ENCODE assay signal across 1 cellular context in genomic region chr2:164840458-164840929, GRCh38.
TF ChIP-seq lines count a peak whose summit lies in the region.

No MANE protein-coding gene starts in this region.

TF ChIP-seq in HepG2, 621 proteins besides CTCF, POLR2A, EP300 and RAD21 (continued from another document and continues in another):
- TF ChIP-seq STAT6 (CRISPR knock-in tag; IDR thresholded peaks at IDR 0.05; ENCODE audit: borderline replicate concordance) (0 out of 2 replicates have a peak, but pooled peaks have one; percentile 85), MEIS2 (CRISPR knock-in tag; IDR thresholded peaks at IDR 0.05) (peak; percentile 82), ZNF431 (CRISPR knock-in tag; IDR thresholded peaks at IDR 0.05; ENCODE audit: borderline replicate concordance, low read depth) (peak; percentile 40; the same call in 1 of the 2 replicates), ZBTB39 (CRISPR knock-in tag; IDR thresholded peaks at IDR 0.05) (0 out of 2 replicates have a peak, but pooled peaks have one; percentile 31), RBFOX2 (IDR thresholded peaks at IDR 0.05; ENCODE audit: low read depth, low read length) (no peak), ZNF607 (CRISPR knock-in tag; IDR thresholded peaks at IDR 0.05; ENCODE audit: borderline replicate concordance) (no peak), GRHL1 (CRISPR knock-in tag; conservative IDR thresholded peaks at IDR 0.05) (no peak), BRD4 (CRISPR knock-in tag; IDR thresholded peaks at IDR 0.05) (no peak), SNAPC5 (CRISPR knock-in tag; IDR thresholded peaks at IDR 0.05; ENCODE audit: borderline replicate concordance) (0 out of 2 replicates have a peak, but pooled peaks have one; percentile 22), ZMYM3 (CRISPR knock-in tag; IDR thresholded peaks at IDR 0.05) (peak; percentile 35; the same call in 1 of the 2 replicates), KDM2A (CRISPR knock-in tag; IDR thresholded peaks at IDR 0.05; ENCODE audit: borderline replicate concordance, low read depth) (peak; percentile 46; the same call in 1 of the 2 replicates), TBX3 (IDR thresholded peaks at IDR 0.05; ENCODE audit: borderline replicate concordance) (peak; percentile 5; the same call in 1 of the 2 replicates), ZBTB34 (CRISPR knock-in tag; IDR thresholded peaks at IDR 0.05) (peak; percentile 27; the same call in 1 of the 2 replicates), RXRB (CRISPR knock-in tag; IDR thresholded peaks at IDR 0.05; ENCODE audit: borderline replicate concordance) (peak; percentile 71), FOXA3 (CRISPR knock-in tag; IDR thresholded peaks at IDR 0.05) (peak; percentile 65; the same call in 1 of the 2 replicates), ZNF274 (CRISPR knock-in tag; IDR thresholded peaks at IDR 0.05) (no peak; the same call in 1 of the 2 replicates), THRA (CRISPR knock-in tag; IDR thresholded peaks at IDR 0.05; ENCODE audit: borderline replicate concordance) (peak; percentile 53; the same call in 1 of the 2 replicates), ZNF839 (CRISPR knock-in tag; IDR thresholded peaks at IDR 0.05; ENCODE audit: borderline replicate concordance) (no peak), SPEN (CRISPR knock-in tag; IDR thresholded peaks at IDR 0.05; ENCODE audit: low read depth) (no peak), SETDB1 (CRISPR knock-in tag; IDR thresholded peaks at IDR 0.05; ENCODE audit: borderline replicate concordance) (no peak), KAT8 (CRISPR knock-in tag; IDR thresholded peaks at IDR 0.05) (0 out of 2 replicates have a peak, but pooled peaks have one; percentile 45), ZFP82 (CRISPR knock-in tag; IDR thresholded peaks at IDR 0.05; ENCODE audit: borderline replicate concordance) (peak; percentile 85; the same call in 1 of the 2 replicates), POLR2G (IDR thresholded peaks at IDR 0.05; ENCODE audit: low read depth, low read length) (peak; percentile 74), IRF9 (CRISPR knock-in tag; IDR thresholded peaks at IDR 0.05; ENCODE audit: borderline replicate concordance) (peak; percentile 25; the same call in 1 of the 2 replicates), TBX2 (CRISPR knock-in tag; IDR thresholded peaks at IDR 0.05; ENCODE audit: borderline replicate concordance) (peak; percentile 85), KMT2A (CRISPR knock-in tag; IDR thresholded peaks at IDR 0.05) (peak; percentile 87), TGIF2 (CRISPR knock-in tag; IDR thresholded peaks at IDR 0.05) (peak; percentile 100), MYNN (CRISPR knock-in tag; IDR thresholded peaks at IDR 0.05; ENCODE audit: low read depth) (no peak), ZKSCAN5 (CRISPR knock-in tag; IDR thresholded peaks at IDR 0.05) (0 out of 2 replicates have a peak, but pooled peaks have one; percentile 50), ZNF468 (CRISPR knock-in tag; IDR thresholded peaks at IDR 0.05) (no peak)
- TF ChIP-seq, protein P1, sequence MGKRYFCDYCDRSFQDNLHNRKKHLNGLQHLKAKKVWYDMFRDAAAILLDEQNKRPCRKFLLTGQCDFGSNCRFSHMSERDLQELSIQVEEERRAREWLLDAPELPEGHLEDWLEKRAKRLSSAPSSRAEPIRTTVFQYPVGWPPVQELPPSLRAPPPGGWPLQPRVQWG (CRISPR knock-in tag; IDR thresholded peaks at IDR 0.05; ENCODE audit: borderline replicate concordance, low read depth), result no peak
- TF ChIP-seq, protein P2, sequence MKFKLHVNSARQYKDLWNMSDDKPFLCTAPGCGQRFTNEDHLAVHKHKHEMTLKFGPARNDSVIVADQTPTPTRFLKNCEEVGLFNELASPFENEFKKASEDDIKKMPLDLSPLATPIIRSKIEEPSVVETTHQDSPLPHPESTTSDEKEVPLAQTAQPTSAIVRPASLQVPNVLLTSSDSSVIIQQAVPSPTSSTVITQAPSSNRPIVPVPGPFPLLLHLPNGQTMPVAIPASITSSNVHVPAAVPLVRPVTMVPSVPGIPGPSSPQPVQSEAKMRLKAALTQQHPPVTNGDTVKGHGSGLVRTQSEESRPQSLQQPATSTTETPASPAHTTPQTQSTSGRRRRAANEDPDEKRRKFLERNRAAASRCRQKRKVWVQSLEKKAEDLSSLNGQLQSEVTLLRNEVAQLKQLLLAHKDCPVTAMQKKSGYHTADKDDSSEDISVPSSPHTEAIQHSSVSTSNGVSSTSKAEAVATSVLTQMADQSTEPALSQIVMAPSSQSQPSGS (CRISPR knock-in tag; IDR thresholded peaks at IDR 0.05), result peak; percentile 84
- TF ChIP-seq, protein P3, sequence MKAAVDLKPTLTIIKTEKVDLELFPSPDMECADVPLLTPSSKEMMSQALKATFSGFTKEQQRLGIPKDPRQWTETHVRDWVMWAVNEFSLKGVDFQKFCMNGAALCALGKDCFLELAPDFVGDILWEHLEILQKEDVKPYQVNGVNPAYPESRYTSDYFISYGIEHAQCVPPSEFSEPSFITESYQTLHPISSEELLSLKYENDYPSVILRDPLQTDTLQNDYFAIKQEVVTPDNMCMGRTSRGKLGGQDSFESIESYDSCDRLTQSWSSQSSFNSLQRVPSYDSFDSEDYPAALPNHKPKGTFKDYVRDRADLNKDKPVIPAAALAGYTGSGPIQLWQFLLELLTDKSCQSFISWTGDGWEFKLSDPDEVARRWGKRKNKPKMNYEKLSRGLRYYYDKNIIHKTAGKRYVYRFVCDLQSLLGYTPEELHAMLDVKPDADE (CRISPR knock-in tag; IDR thresholded peaks at IDR 0.05), result no peak
- TF ChIP-seq, protein P4, sequence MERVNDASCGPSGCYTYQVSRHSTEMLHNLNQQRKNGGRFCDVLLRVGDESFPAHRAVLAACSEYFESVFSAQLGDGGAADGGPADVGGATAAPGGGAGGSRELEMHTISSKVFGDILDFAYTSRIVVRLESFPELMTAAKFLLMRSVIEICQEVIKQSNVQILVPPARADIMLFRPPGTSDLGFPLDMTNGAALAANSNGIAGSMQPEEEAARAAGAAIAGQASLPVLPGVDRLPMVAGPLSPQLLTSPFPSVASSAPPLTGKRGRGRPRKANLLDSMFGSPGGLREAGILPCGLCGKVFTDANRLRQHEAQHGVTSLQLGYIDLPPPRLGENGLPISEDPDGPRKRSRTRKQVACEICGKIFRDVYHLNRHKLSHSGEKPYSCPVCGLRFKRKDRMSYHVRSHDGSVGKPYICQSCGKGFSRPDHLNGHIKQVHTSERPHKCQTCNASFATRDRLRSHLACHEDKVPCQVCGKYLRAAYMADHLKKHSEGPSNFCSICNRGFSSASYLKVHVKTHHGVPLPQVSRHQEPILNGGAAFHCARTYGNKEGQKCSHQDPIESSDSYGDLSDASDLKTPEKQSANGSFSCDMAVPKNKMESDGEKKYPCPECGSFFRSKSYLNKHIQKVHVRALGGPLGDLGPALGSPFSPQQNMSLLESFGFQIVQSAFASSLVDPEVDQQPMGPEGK (CRISPR knock-in tag; IDR thresholded peaks at IDR 0.05), result peak; percentile 84
- TF ChIP-seq, protein P5, sequence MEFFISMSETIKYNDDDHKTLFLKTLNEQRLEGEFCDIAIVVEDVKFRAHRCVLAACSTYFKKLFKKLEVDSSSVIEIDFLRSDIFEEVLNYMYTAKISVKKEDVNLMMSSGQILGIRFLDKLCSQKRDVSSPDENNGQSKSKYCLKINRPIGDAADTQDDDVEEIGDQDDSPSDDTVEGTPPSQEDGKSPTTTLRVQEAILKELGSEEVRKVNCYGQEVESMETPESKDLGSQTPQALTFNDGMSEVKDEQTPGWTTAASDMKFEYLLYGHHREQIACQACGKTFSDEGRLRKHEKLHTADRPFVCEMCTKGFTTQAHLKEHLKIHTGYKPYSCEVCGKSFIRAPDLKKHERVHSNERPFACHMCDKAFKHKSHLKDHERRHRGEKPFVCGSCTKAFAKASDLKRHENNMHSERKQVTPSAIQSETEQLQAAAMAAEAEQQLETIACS (CRISPR knock-in tag; IDR thresholded peaks at IDR 0.05), result peak; percentile 91
- TF ChIP-seq, protein P6, sequence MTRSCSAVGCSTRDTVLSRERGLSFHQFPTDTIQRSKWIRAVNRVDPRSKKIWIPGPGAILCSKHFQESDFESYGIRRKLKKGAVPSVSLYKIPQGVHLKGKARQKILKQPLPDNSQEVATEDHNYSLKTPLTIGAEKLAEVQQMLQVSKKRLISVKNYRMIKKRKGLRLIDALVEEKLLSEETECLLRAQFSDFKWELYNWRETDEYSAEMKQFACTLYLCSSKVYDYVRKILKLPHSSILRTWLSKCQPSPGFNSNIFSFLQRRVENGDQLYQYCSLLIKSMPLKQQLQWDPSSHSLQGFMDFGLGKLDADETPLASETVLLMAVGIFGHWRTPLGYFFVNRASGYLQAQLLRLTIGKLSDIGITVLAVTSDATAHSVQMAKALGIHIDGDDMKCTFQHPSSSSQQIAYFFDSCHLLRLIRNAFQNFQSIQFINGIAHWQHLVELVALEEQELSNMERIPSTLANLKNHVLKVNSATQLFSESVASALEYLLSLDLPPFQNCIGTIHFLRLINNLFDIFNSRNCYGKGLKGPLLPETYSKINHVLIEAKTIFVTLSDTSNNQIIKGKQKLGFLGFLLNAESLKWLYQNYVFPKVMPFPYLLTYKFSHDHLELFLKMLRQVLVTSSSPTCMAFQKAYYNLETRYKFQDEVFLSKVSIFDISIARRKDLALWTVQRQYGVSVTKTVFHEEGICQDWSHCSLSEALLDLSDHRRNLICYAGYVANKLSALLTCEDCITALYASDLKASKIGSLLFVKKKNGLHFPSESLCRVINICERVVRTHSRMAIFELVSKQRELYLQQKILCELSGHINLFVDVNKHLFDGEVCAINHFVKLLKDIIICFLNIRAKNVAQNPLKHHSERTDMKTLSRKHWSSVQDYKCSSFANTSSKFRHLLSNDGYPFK (CRISPR knock-in tag; IDR thresholded peaks at IDR 0.05; ENCODE audit: borderline replicate concordance), result 0 out of 2 replicates have a peak, but pooled peaks have one; percentile 23
